Comparison of ENCODE assay signal across 8 cellular contexts in genomic region chr19:15292847-15293582, GRCh38. TPM values are rescaled to one million over a fixed set of nuclear protein-coding genes. Genes with fewer than 3 reads are reported as not detected.
DNase-seq lines count a peak whose midpoint lies in the region; ATAC-seq and TF ChIP-seq lines count a peak whose summit lies in the region.

No MANE protein-coding gene starts in this region.

- peak overlapping the region; percentile 11 for H3K4me3 ChIP-seq in CD8-positive, alpha-beta T cell (ENCODE audit: low read depth, low read length)
- H3K4me3 ChIP-seq in muscle layer of colon (ENCODE audit: low read depth in 1 of 2, low read length in 2 of 2) = no peak overlapping the region

- H3K9me3 ChIP-seq in CD8-positive, alpha-beta T cell (ENCODE audit: low read length) = no peaks in the 10 kb centered on the region
- no peaks in the 10 kb centered on the region for H3K9me3 ChIP-seq in muscle layer of colon (ENCODE audit: low read length)

- POLR2A ChIA-PET in CD8-positive, alpha-beta T cell (lab: Charles Lee) = interaction anchor here (0.6 to 1.1 kb wide), 5 partner anchors 9 to 86 kb away, joined by 3 to 8 read pairs (median 3); no protein-coding TSS in a partner anchor

- intact Hi-C loops in CD8-positive, alpha-beta T cell (cut with DNase I, micrococcal nuclease) = no loop called here

- no peaks in the 10 kb centered on the region for H3K27me3 ChIP-seq in CD8-positive, alpha-beta T cell (ENCODE audit: insufficient read depth, low read length)
- no peaks in the 10 kb centered on the region for H3K27me3 ChIP-seq in muscle layer of colon (ENCODE audit: control insufficient read depth in 1 of 2, insufficient read depth in 2 of 2, low read length in 2 of 2)

- H3K36me3 Mint-ChIP-seq in CD8-positive, alpha-beta T cell = peaks cover 15% of the 10 kb centered on the region
- peaks cover 21% of the 10 kb centered on the region for H3K36me3 Mint-ChIP-seq in activated naive CD8-positive, alpha-beta T cell treated with anti-CD3 and anti-CD28 coated beads for 36 hours

- H3K4me3 Mint-ChIP-seq in CD8-positive, alpha-beta T cell = peak overlapping the region; percentile 70
- H3K4me3 Mint-ChIP-seq in activated naive CD8-positive, alpha-beta T cell treated with anti-CD3 and anti-CD28 coated beads for 36 hours = peak overlapping the region; percentile 68

- H3K9me3 Mint-ChIP-seq in CD8-positive, alpha-beta T cell = no peaks in the 10 kb centered on the region
- H3K9me3 Mint-ChIP-seq in activated naive CD8-positive, alpha-beta T cell treated with anti-CD3 and anti-CD28 coated beads for 36 hours = peaks cover 2% of the 10 kb centered on the region

- H3K36me3 ChIP-seq in CD8-positive, alpha-beta T cell (ENCODE audit: insufficient read depth, low read length) = no peaks in the 10 kb centered on the region
- H3K36me3 ChIP-seq in muscle layer of colon (ENCODE audit: insufficient read depth, low read length) = no peaks in the 10 kb centered on the region

- DNase-seq in CD8-positive, alpha-beta T cell = peak in 1 of 7 experiments; percentile 53
- DNase-seq in HUDEP-2 (lab: John Stamatoyannopoulos, UW; ENCODE audit: unreplicated experiment in 76 of 76) = peak in 75 of 76 experiments; percentile 32 to 98 (median 86)
- DNase-seq in activated naive CD8-positive, alpha-beta T cell treated with anti-CD3 and anti-CD28 coated beads for 36 hours = no peak
- no peak for DNase-seq in NCI-H526 treated with DMSO at 0.1 percent for 48 hours (lab: John Stamatoyannopoulos, UW)
- DNase-seq in activated CD4-positive, alpha-beta T cell treated with anti-CD3 and anti-CD28 coated beads for 4 hours = no peak
- no peak for DNase-seq in GM20000 (ENCODE audit: low spot score)

- H3K27ac Mint-ChIP-seq in CD8-positive, alpha-beta T cell = peak overlapping the region; percentile 89
- H3K27ac Mint-ChIP-seq in activated naive CD8-positive, alpha-beta T cell treated with anti-CD3 and anti-CD28 coated beads for 36 hours = peak overlapping the region; percentile 87

- ATAC-seq in CD8-positive, alpha-beta T cell = peak; percentile 47
- ATAC-seq in GM18502 (IDR thresholded peaks at IDR 0.05; ENCODE audit: poor library complexity, unreplicated experiment) = no peak

- CTCF ChIA-PET in CD8-positive, alpha-beta T cell (lab: Charles Lee) = interaction anchor here (0.8 kb wide), 1 partner anchor 262 kb away, joined by 5 read pairs; no protein-coding TSS in a partner anchor

- H3K27me3 Mint-ChIP-seq in CD8-positive, alpha-beta T cell (ENCODE audit: low read depth) = no peaks in the 10 kb centered on the region
- no peaks in the 10 kb centered on the region for H3K27me3 Mint-ChIP-seq in activated naive CD8-positive, alpha-beta T cell treated with anti-CD3 and anti-CD28 coated beads for 36 hours

- H3K4me1 ChIP-seq in CD8-positive, alpha-beta T cell (ENCODE audit: insufficient read depth, low read length) = peaks cover 94% of the 10 kb centered on the region
- peaks cover 91% of the 10 kb centered on the region for H3K4me1 ChIP-seq in muscle layer of colon (ENCODE audit: insufficient read depth, low read length)

- peaks cover 94% of the 10 kb centered on the region for H3K4me1 Mint-ChIP-seq in CD8-positive, alpha-beta T cell (ENCODE audit: low read depth)
- peaks cover 93% of the 10 kb centered on the region for H3K4me1 Mint-ChIP-seq in activated naive CD8-positive, alpha-beta T cell treated with anti-CD3 and anti-CD28 coated beads for 36 hours

- no peak overlapping the region for H3K9ac ChIP-seq in muscle layer of colon (ENCODE audit: low read length)

- H3K27ac ChIP-seq in CD8-positive, alpha-beta T cell (ENCODE audit: low read depth, low read length) = no peak overlapping the region
- H3K27ac ChIP-seq in muscle layer of colon (ENCODE audit: low read depth, low read length) = peak overlapping the region; percentile 35

- TF ChIP-seq CTCF in CD8-positive, alpha-beta T cell (IDR thresholded peaks at IDR 0.05) = no peak
- TF ChIP-seq CTCF in GM20000 (IDR thresholded peaks at IDR 0.05; ENCODE audit: extremely low read depth, missing control alignments) = no peak

RNA-seq across cellular contexts. Expression of gene BRD4, which starts 39.3 kb away (rescaled TPM):
- 100 to 1,000 TPM; 123 to 128 TPM for total RNA-seq in CD8-positive, alpha-beta T cell
- 100 to 1,000 TPM; 110 to 113 TPM for total RNA-seq in activated naive CD8-positive, alpha-beta T cell treated with anti-CD3 and anti-CD28 coated beads for 36 hours

Comparison
In these comparisons a context has a peak if more than half of its experiments do, and no peak if none do; other contexts are left out.
1. DNase-seq: peak in HUDEP-2 (75 of 76); none in activated naive CD8-positive, alpha-beta T cell treated with anti-CD3 and anti-CD28 coated beads for 36 hours (single experiment), NCI-H526 treated with DMSO at 0.1 percent for 48 hours (single experiment), activated CD4-positive, alpha-beta T cell treated with anti-CD3 and anti-CD28 coated beads for 4 hours (0 of 2) and GM20000 (single experiment).